ENCODE assay signal across 8 cellular contexts in the genomic region with DNA sequence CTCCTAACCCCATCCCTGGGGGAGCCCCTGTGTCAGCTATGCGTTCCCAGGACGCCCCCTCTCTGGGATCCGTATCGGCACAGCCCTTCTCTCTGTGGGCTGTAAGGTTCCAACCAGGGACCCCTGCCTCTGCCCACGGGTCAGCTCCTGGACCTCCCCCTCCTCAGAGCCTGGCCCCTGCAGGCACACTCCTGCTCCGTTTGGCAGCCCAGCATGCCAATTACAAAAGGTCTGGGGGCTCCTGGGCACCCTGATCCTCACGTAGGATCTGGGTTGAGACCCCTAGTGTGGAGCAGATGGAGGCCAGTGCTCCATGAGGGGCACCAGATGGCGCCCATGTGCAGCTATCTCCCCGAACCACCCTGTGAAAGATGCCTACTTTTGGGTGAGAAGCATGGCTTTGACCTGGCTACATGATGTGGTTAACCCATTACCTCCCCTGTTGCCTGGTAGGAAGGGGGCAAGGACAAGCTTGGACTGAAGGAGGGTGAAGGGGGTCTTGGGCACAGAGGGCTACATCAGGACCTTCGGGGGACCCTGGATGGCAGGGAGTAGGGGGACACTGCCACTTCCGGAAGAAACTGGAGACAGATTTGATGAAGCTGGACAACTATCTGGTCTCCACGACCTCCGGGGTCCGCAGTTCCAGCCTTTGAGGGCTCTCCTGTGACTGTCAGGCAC. TPM values are rescaled to one million over a fixed set of nuclear protein-coding genes. Genes with fewer than 3 reads are reported as not detected.
DNase-seq lines count a peak whose midpoint lies in the region; ATAC-seq and TF ChIP-seq lines count a peak whose summit lies in the region.

No MANE protein-coding gene starts in this region.

- TF ChIP-seq CTCF in ascending aorta (IDR thresholded peaks at IDR 0.05) = peak in 2 of 3 experiments; percentile 6 to 17

- peaks cover 17% of the 10 kb centered on the region for H3K4me1 Mint-ChIP-seq in memory B cell

- peak overlapping the region; percentile 39 to 49 for H3K4me3 ChIP-seq in ascending aorta

- peak; percentile 54 for DNase-seq in NCI-H146 (lab: John Stamatoyannopoulos, UW)
- DNase-seq in NCI-H146 treated with DMSO at 0.1 percent for 48 hours (lab: John Stamatoyannopoulos, UW; ENCODE audit: unreplicated experiment) = no peak
- DNase-seq in MV-4-11 (lab: John Stamatoyannopoulos, UW) = peak; percentile 57
- no peak for DNase-seq in ascending aorta (ENCODE audit: low spot score in 2 of 2)
- peak in 1 of 2 donors; percentile 16 for DNase-seq in memory B cell (ENCODE audit: low spot score in 2 of 2)
- DNase-seq in SW 1271 (lab: John Stamatoyannopoulos, UW) = no peak

- peaks cover 4 to 11% of the 10 kb centered on the region in 2 donors for H3K36me3 ChIP-seq in ascending aorta

- no peaks in the 10 kb centered on the region for H3K9me3 ChIP-seq in ascending aorta

- H3K4me1 ChIP-seq in ascending aorta = peaks cover 5 to 26% of the 10 kb centered on the region in 2 donors

- intact Hi-C loops in ascending aorta (cut with DNase I) = loop anchor here (1.0 to 5.0 kb wide), 6 partner anchors 44 to 415 kb away; a partner anchor contains a TSS

- H3K36me3 Mint-ChIP-seq in memory B cell = peaks cover 4% of the 10 kb centered on the region

- H3K27me3 ChIP-seq in ascending aorta = no peaks in the 10 kb centered on the region

- peak overlapping the region; percentile 52 for H3K4me3 Mint-ChIP-seq in memory B cell

- ATAC-seq in memory B cell (ENCODE audit: low read depth) = no peak
- ATAC-seq in HG02763 (IDR thresholded peaks at IDR 0.05; ENCODE audit: unreplicated experiment) = no peak
- no peak for ATAC-seq in GM21723 (IDR thresholded peaks at IDR 0.05; ENCODE audit: unreplicated experiment)

- no peaks in the 10 kb centered on the region for H3K9me3 Mint-ChIP-seq in memory B cell

- no peaks in the 10 kb centered on the region for H3K27me3 Mint-ChIP-seq in memory B cell

- peak overlapping the region; percentile 95 for H3K27ac Mint-ChIP-seq in memory B cell

- H3K27ac ChIP-seq in ascending aorta = peak overlapping the region; percentile 83 to 95

RNA-seq across cellular contexts. Expression of a gene that starts 9.0 kb away (rescaled TPM):
- not detected for total RNA-seq in ascending aorta

RNA-seq across cellular contexts. Expression of a gene that starts 43.5 kb away (rescaled TPM):
- total RNA-seq in ascending aorta = 31.9 TPM

Comparison
In these comparisons a context has a peak if more than half of its experiments do, and no peak if none do; other contexts are left out.
1. DNase-seq: peak in NCI-H146 (single experiment) and MV-4-11 (single experiment); none in NCI-H146 treated with DMSO at 0.1 percent for 48 hours (single experiment), ascending aorta (0 of 2) and SW 1271 (0 of 2).